17 cellular contexts compared by ENCODE assay signal in the genomic region with DNA sequence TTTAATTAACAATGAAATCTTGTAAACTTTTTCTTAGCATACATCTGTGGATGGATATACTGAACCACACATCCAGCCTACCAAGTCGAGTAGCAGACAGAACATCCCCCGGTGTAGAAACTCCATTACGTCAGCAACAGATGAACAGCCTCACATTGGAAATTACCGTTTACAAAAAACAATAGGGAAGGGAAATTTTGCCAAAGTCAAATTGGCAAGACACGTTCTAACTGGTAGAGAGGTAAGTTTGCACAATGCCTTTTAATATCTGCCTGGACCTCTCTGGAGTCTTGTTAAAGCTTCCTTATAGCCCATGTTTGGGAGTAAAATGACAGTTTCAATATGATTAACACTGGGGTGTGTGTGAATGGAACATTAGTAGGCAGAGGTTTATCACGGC. TPM values are rescaled to one million over a fixed set of nuclear protein-coding genes. Genes with fewer than 3 reads are reported as not detected.
"Had no signal": no experiment of that assay in that cellular context is flagged by ENCODE, and none has a peak within 500 bp of the region (broad histone marks: within the 10 kb centered on the region; RNA-seq: fewer than 3 reads in every experiment).

No MANE protein-coding gene starts in this region.

- ATAC-seq: pancreas, psoas muscle, upper lobe of right lung had no signal

- DNase-seq: activated CD4-positive, alpha-beta memory T cell treated with anti-CD3 and anti-CD28 coated beads for 36 hours; activated CD4-positive, alpha-beta T cell treated with anti-CD3 and anti-CD28 coated beads for 48 hours; activated naive CD4-positive, alpha-beta T cell treated with anti-CD3 and anti-CD28 coated beads for 36 hours; activated naive CD8-positive, alpha-beta T cell treated with anti-CD3 and anti-CD28 coated beads, Interleukin-2, amount 10 ng/mL, durations not matched to agents 7 days and 5 days; activated T-cell treated with anti-CD3 and anti-CD28 coated beads, Interleukin-2, amount 50 U/mL, for 48 hours; amniotic stem cell; cerebellar nuclear complex; erythroblast; hippocampal formation; mesenchymal stem cell; nephron progenitor cell; pancreas; psoas muscle; substantia nigra; thyroid gland; upper lobe of right lung had no signal

RNA-seq across cellular contexts. Expression of a gene that starts 51.4 kb away (rescaled TPM):
- total RNA-seq: activated CD4-positive, alpha-beta memory T cell treated with anti-CD3 and anti-CD28 coated beads for 36 hours; activated naive CD4-positive, alpha-beta T cell treated with anti-CD3 and anti-CD28 coated beads for 36 hours; activated naive CD8-positive, alpha-beta T cell treated with anti-CD3 and anti-CD28 coated beads, Interleukin-2, amount 10 ng/mL, durations not matched to agents 7 days and 5 days; T-helper 2 cell treated with Interferon-gamma antibody and Interleukin-4, amounts not matched to agents 100 ng/mL and 5 ng/mL, for 36 hours had no signal
